ENCODE assay signal across 33 cellular contexts in the genomic region with DNA sequence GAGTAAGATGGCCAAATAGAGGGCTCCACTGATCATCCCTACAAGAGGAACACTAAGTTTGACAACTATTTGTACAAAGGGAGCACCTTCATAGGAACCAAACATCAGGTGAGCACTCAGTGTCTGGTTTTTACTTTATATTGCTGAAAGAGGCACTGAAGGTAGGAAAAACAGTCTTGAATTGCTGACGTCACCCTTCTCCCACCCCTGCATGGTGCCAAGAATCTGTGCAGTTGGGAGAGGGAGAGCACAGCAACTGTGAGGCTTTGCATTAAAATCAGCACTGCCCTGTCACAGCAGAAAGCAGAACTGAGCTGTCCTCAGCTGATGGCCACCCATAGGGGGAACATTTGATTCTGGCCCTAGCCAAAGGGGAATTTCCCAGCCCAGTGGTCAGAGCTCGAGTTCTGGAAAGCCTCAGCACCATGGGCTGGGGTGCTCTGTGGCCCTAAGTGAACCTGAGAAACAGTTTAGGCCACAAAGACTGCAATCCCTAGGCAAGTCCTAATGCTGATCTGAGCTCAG. TPM values are rescaled to one million over a fixed set of nuclear protein-coding genes. Genes with fewer than 3 reads are reported as not detected.
"Had no signal": no experiment of that assay in that cellular context is flagged by ENCODE, and none has a peak within 500 bp of the region (broad histone marks: within the 10 kb centered on the region; RNA-seq: fewer than 3 reads in every experiment).

No MANE protein-coding gene starts in this region.

- ATAC-seq: activated CD8-positive, alpha-beta T cell treated with anti-CD3 and anti-CD28 coated beads, Interleukin-2, amount 10 ng/mL, durations not matched to agents 7 days and 5 days had no signal

- DNase-seq: activated CD4-positive, alpha-beta T cell treated with anti-CD3 and anti-CD28 coated beads, Interleukin-2, amount 10 ng/mL, durations not matched to agents 24 days and 14 days; activated CD4-positive, alpha-beta T cell treated with anti-CD3 and anti-CD28 coated beads, Interleukin-2, amount 50 U/mL, for 4 hours; activated CD8-positive, alpha-beta T cell treated with anti-CD3 and anti-CD28 coated beads, Interleukin-2, amount 10 ng/mL, durations not matched to agents 7 days and 5 days; activated gamma-delta T cell; activated naive CD4-positive, alpha-beta T cell treated with Interleukin-2 at 50 U/mL for 16 hours; activated naive CD8-positive, alpha-beta T cell treated with anti-CD3 and anti-CD28 coated beads, Interleukin-2, amount 10 ng/mL, durations not matched to agents 7 days and 5 days; activated T-cell treated with anti-CD3 and anti-CD28 coated beads, Interleukin-2, amount 50 U/mL, for 24 hours; amygdala; cerebellar nuclear complex; NCI-H1092 treated with DMSO at 0.1 percent for 48 hours; NCI-H1417; NCI-H146; NCI-H187; NCI-H2029 treated with DMSO at 0.1 percent for 48 hours; NCI-H2107; NCI-H2171; NCI-H510A; NCI-H526; NCI-H748 treated with DMSO at 0.1 percent for 48 hours; NK-92 treated with Interleukin-12 subunit alpha and Interleukin-12 subunit beta, amount 100 ng/mL, for 24 hours; PC-9; Right ventricle myocardium superior; T1000 had no signal

- H3K4me1 ChIP-seq: ascending aorta had no signal

- FAIRE-seq: RCC 7860, TTC549 had no signal

- H3K4me2 ChIP-seq: PC-9 had no signal

- H3K36me3 ChIP-seq: ascending aorta, cardiac muscle cell had no signal

- H2AFZ ChIP-seq: PC-9 had no signal

- H3K9me3 ChIP-seq: ascending aorta had no signal

- H3K4me3 ChIP-seq: ascending aorta, cardiac muscle cell, PC-9 had no signal

- H3K27ac ChIP-seq: ascending aorta, cardiac muscle cell, PC-9, RWPE1 had no signal

- H3K27me3 ChIP-seq: ascending aorta, cardiac muscle cell had no signal

RNA-seq across cellular contexts. Expression of gene PIWIL3, which starts 37.9 kb away (rescaled TPM):
- total RNA-seq: activated CD4-positive, alpha-beta T cell treated with anti-CD3 and anti-CD28 coated beads, Interleukin-2, amount 10 ng/mL, durations not matched to agents 24 days and 14 days; activated CD8-positive, alpha-beta T cell treated with anti-CD3 and anti-CD28 coated beads, Interleukin-2, amount 10 ng/mL, durations not matched to agents 7 days and 5 days; activated naive CD8-positive, alpha-beta T cell treated with anti-CD3 and anti-CD28 coated beads, Interleukin-2, amount 10 ng/mL, durations not matched to agents 7 days and 5 days; activated T-helper 2 cell treated with anti-CD3 and anti-CD28 coated beads, Interferon-gamma antibody, Interleukin-2, Interleukin-4, amounts not matched to agents 10 μg/mL and 5 μg/mL and 100 μg/mL, durations not matched to agents 14 hours and 24 hours and 36 hours; ascending aorta; cardiac muscle cell; M059J; PC-9; Right ventricle myocardium superior; T-helper 1 cell treated with Interleukin-12 subunit alpha and Interleukin-12 subunit beta and Interleukin-4 antibody, amounts not matched to agents 30 ng/mL and 1 ng/mL, for 36 hours; T-helper 2 cell treated with Interferon-gamma antibody and Interleukin-4, amounts not matched to agents 100 ng/mL and 5 ng/mL, for 36 hours had no signal
- polyA plus RNA-seq: adipose tissue, cardiac muscle cell had no signal
